Comparison of ENCODE assay signal across 17 cellular contexts in genomic region chr13:109910131-109910530, GRCh38.
DNase-seq lines count a peak whose midpoint lies in the region; ATAC-seq and TF ChIP-seq lines count a peak whose summit lies in the region.
"Had no signal": no experiment of that assay in that cellular context is flagged by ENCODE, and none has a peak within 500 bp of the region (broad histone marks: within the 10 kb centered on the region; RNA-seq: fewer than 3 reads in every experiment).

No MANE protein-coding gene starts in this region.

- H2AFZ ChIP-seq in mammary epithelial cell (ENCODE audit: low read depth, low read length) = peak overlapping the region; percentile 34
- H2AFZ ChIP-seq: GM23338 had no signal

- H3K27me3 ChIP-seq in mammary epithelial cell (ENCODE audit: insufficient read depth, low read length) (no peaks in the 10 kb centered on the region), breast epithelium (no peaks in the 10 kb centered on the region), right cardiac atrium (ENCODE audit: control insufficient read depth, insufficient read depth) (no peaks in the 10 kb centered on the region), right atrium auricular region (no peaks in the 10 kb centered on the region)
- H3K27me3 ChIP-seq: BLaER1 had no signal

- H3K4me2 ChIP-seq in mammary epithelial cell (ENCODE audit: insufficient read depth, low read depth, low read length) = no peak overlapping the region
- H3K4me2 ChIP-seq: A549, BLaER1, GM23338 had no signal

- intact Hi-C loops in mammary epithelial cell (cut with micrococcal nuclease) = no loop called here
- intact Hi-C loops in breast epithelium (cut with DNase I; ENCODE audit: low total_unique reads) = no loop called here
- intact Hi-C loops in right cardiac atrium (cut with DNase I) = no loop called here

- H3K27ac ChIP-seq in mammary epithelial cell (ENCODE audit: insufficient read depth, low read depth, low read length) (no peak overlapping the region), breast epithelium (no peak overlapping the region), right cardiac atrium (ENCODE audit: low read length) (no peak overlapping the region), right atrium auricular region (no peak overlapping the region)
- H3K27ac ChIP-seq: 22Rv1, A549, BLaER1 had no signal

- H4K20me1 ChIP-seq in mammary epithelial cell (ENCODE audit: insufficient read depth, low read length) = no peaks in the 10 kb centered on the region
- H4K20me1 ChIP-seq: BLaER1 had no signal

- BruUV-seq in mammary epithelial cell (replicated peaks; lab: Mats Ljungman, UMichigan) = no TSS peak

- CTCF ChIA-PET in mammary epithelial cell (lab: Charles Lee; ENCODE audit: low non-redundant PET) = no interaction called here

- TF ChIP-seq CTCF in mammary epithelial cell (conservative IDR thresholded peaks at IDR 0.05 in 1 of 2, IDR thresholded peaks at IDR 0.05 in 1 of 2; ENCODE audit: extremely low read depth in 1 of 2, insufficient read depth in 1 of 2, low read depth in 1 of 2, low read length in 2 of 2) = no peak
- no peak for TF ChIP-seq CTCF in breast epithelium (IDR thresholded peaks at IDR 0.05)
- TF ChIP-seq CTCF in right atrium auricular region (IDR thresholded peaks at IDR 0.05) = no peak

- in situ Hi-C loops in mammary epithelial cell (cut with MboI; ENCODE audit: low sequenced_read_pairs in 2 of 2) = no loop called here

- no peak for DNase-seq in mammary epithelial cell
- DNase-seq in breast epithelium (ENCODE audit: low spot score in 2 of 2) = no peak
- no peak for DNase-seq in right cardiac atrium
- no peak for DNase-seq in right atrium auricular region (ENCODE audit: low spot score)
- peak; percentile 26 for DNase-seq in astrocyte of the hippocampus (ENCODE audit: low read depth, low spot score)
- DNase-seq in SKM-1 treated with dmso at 0.1 percent for 144 hours (lab: John Stamatoyannopoulos, UW; ENCODE audit: unreplicated experiment) = no peak
- DNase-seq: CD4-positive, alpha-beta memory T cell; DMS153; GF-D8; H7; HFFc6 had no signal

- H3K4me3 ChIP-seq in mammary epithelial cell (replicated peaks in 1 of 3; ENCODE audit: insufficient read depth in 1 of 3, low read depth in 2 of 3, low read length in 3 of 3) = no peak overlapping the region
- H3K4me3 ChIP-seq in breast epithelium = no peak overlapping the region
- H3K4me3 ChIP-seq in right cardiac atrium (ENCODE audit: low read length) = no peak overlapping the region
- H3K4me3 ChIP-seq in right atrium auricular region = no peak overlapping the region
- H3K4me3 ChIP-seq: A549, BLaER1, GM23338 had no signal

- WGBS in mammary epithelial cell (ENCODE audit: low coverage, missing lambda C conversion rate) = 26% methylated on average over 5 of the region's 5 CpGs
- WGBS in right cardiac atrium = 43% methylated on average over 5 of the region's 5 CpGs

- H3K36me3 ChIP-seq in mammary epithelial cell (ENCODE audit: insufficient read depth, low read length) (no peaks in the 10 kb centered on the region), breast epithelium (no peaks in the 10 kb centered on the region), right atrium auricular region (no peaks in the 10 kb centered on the region)
- H3K36me3 ChIP-seq: BLaER1 had no signal

- no peaks in the 10 kb centered on the region for H3K79me2 ChIP-seq in mammary epithelial cell (ENCODE audit: insufficient read depth, low read length)

- H3K9me3 ChIP-seq in mammary epithelial cell (replicated peaks; ENCODE audit: insufficient read depth, low read length) = no peaks in the 10 kb centered on the region
- peaks cover 0 to 9% of the 10 kb centered on the region in 2 donors for H3K9me3 ChIP-seq in breast epithelium
- no peaks in the 10 kb centered on the region for H3K9me3 ChIP-seq in right cardiac atrium (ENCODE audit: control insufficient read depth, low read length)
- H3K9me3 ChIP-seq in right atrium auricular region = no peaks in the 10 kb centered on the region
- H3K9me3 ChIP-seq: A549 had no signal

- dilution Hi-C loops in mammary epithelial cell (cut with HindIII; ENCODE audit: low sequenced_read_pairs) = no loop called here

- no peak overlapping the region for H3K9ac ChIP-seq in mammary epithelial cell (ENCODE audit: insufficient read depth, low read length)
- H3K9ac ChIP-seq: BLaER1 had no signal

- H3K4me1 ChIP-seq in mammary epithelial cell (ENCODE audit: insufficient read depth, low read length) (no peaks in the 10 kb centered on the region), breast epithelium (no peaks in the 10 kb centered on the region), right cardiac atrium (ENCODE audit: control insufficient read depth, insufficient read depth, low read length) (no peaks in the 10 kb centered on the region), right atrium auricular region (no peaks in the 10 kb centered on the region)
- H3K4me1 ChIP-seq: A549, BLaER1 had no signal

- TF ChIP-seq POLR2A in breast epithelium (IDR thresholded peaks at IDR 0.05) = no peak

- ATAC-seq in right cardiac atrium (peak; percentile 36 to 64), HG02759 (IDR thresholded peaks at IDR 0.05; ENCODE audit: unreplicated experiment) (no peak)
- ATAC-seq: A549, GM23338, HCT116 had no signal
